In the genomic region with DNA sequence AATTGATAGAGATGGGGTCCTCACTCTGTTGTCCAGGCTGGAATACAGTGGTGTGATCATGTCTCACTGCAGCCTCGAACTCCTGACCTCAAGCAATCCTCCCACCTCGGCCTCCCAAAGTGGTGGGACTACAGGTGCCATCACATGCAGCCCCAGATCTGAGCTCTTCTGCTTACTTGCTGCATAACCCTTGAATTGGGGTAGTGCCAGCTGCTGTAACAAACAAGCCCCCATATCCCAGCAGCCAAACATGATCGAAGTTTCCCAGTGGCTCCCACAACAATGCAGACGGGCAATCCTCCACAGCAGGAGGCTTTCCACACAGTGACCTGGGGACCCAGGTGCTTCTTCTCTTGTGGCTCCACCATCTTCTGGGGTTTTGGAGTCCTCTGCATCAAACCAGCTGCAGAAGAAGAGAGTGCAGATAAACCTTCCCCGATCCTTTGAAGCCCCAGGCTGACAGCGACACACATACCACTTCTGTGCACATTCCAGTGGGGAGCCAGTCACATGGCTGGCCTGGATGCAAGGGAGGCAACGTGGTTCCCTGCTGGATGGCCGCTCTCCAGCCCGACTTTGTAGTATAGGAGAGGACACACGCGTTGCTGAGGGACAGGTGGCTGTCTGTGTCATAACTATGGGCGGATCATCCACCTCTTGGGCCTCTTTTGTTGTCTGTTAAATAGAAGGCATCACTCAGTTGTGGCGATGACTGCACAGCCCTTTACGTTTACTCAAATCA, we compare ENCODE assay signal across 12 cellular contexts. TPM values are rescaled to one million over a fixed set of nuclear protein-coding genes. Genes with fewer than 3 reads are reported as not detected.
A peak's percentile ranks its signal among the peaks of the same experiment; 100 is the strongest.
DNase-seq lines count a peak whose midpoint lies in the region; ATAC-seq and TF ChIP-seq lines count a peak whose summit lies in the region.
"Had no signal": no experiment of that assay in that cellular context is flagged by ENCODE, and none has a peak within 500 bp of the region (broad histone marks: within the 10 kb centered on the region; RNA-seq: fewer than 3 reads in every experiment).

No MANE protein-coding gene starts in this region.

- peak; percentile 77 for ATAC-seq in Right ventricle myocardium superior (ENCODE audit: poor library complexity)
- ATAC-seq in activated CD8-positive, alpha-beta T cell treated with anti-CD3 and anti-CD28 coated beads for 36 hours: peak; percentile 17

- DNase-seq in Right ventricle myocardium superior (peak; percentile 50), cardiac septum (ENCODE audit: low spot score) (no peak), left ventricle myocardium inferior (peak; percentile 49), GDM1 (lab: John Stamatoyannopoulos, UW) (no peak), NCI-H774 (lab: John Stamatoyannopoulos, UW) (no peak), CD14-positive monocyte (ENCODE audit: low spot score) (no peak)
- DNase-seq in activated CD8-positive, alpha-beta T cell treated with anti-CD3 and anti-CD28 coated beads for 36 hours: peak; percentile 58
- DNase-seq: endodermal cell, NCI-H1436, SIG-M5 had no signal

- H3K4me1 Mint-ChIP-seq in activated CD8-positive, alpha-beta T cell treated with anti-CD3 and anti-CD28 coated beads for 36 hours (ENCODE audit: low read depth): peaks cover 63% of the 10 kb centered on the region
- H3K4me1 Mint-ChIP-seq in CD14-positive monocyte: peaks cover 6% of the 10 kb centered on the region
- H3K4me1 Mint-ChIP-seq: endodermal cell had no signal

- peaks cover 5% of the 10 kb centered on the region for H3K27me3 ChIP-seq in left ventricle myocardium inferior (ENCODE audit: low read depth)

- H3K27ac ChIP-seq in left ventricle myocardium inferior (replicated peaks): no peak overlapping the region

- H3K27ac Mint-ChIP-seq in activated CD8-positive, alpha-beta T cell treated with anti-CD3 and anti-CD28 coated beads for 36 hours: peak overlapping the region; percentile 96
- peak overlapping the region in 1 of 7 donors; percentile 3 for H3K27ac Mint-ChIP-seq in CD14-positive monocyte
- H3K27ac Mint-ChIP-seq: endodermal cell had no signal

- POLR2A ChIA-PET in activated CD8-positive, alpha-beta T cell treated with anti-CD3 and anti-CD28 coated beads for 36 hours (lab: Charles Lee): interaction anchor here (0.8 to 4.7 kb wide), 5 partner anchors 9 to 28 kb away, joined by 3 to 30 read pairs (median 4); partner anchors contain the start of gene SBK1

- peaks cover 21% of the 10 kb centered on the region for H3K4me1 ChIP-seq in left ventricle myocardium inferior

- peaks cover 9% of the 10 kb centered on the region for H3K9me3 Mint-ChIP-seq in activated CD8-positive, alpha-beta T cell treated with anti-CD3 and anti-CD28 coated beads for 36 hours
- H3K9me3 Mint-ChIP-seq in CD14-positive monocyte: peaks cover 0 to 7% (median 0%) of the 10 kb centered on the region in 7 donors
- H3K9me3 Mint-ChIP-seq: endodermal cell had no signal

- peaks cover 14% of the 10 kb centered on the region for H3K36me3 Mint-ChIP-seq in activated CD8-positive, alpha-beta T cell treated with anti-CD3 and anti-CD28 coated beads for 36 hours (ENCODE audit: low read depth)
- no peaks in the 10 kb centered on the region for H3K36me3 Mint-ChIP-seq in CD14-positive monocyte

- TF ChIP-seq CTCF in activated CD8-positive, alpha-beta T cell treated with anti-CD3 and anti-CD28 coated beads for 36 hours (IDR thresholded peaks at IDR 0.05): no peak
- TF ChIP-seq CTCF in left ventricle myocardium inferior (IDR thresholded peaks at IDR 0.05; ENCODE audit: borderline replicate concordance) (no peak), CD14-positive monocyte (IDR thresholded peaks at IDR 0.05) (no peak)

- H3K9me3 ChIP-seq in left ventricle myocardium inferior (replicated peaks): no peaks in the 10 kb centered on the region

- H3K4me3 ChIP-seq in left ventricle myocardium inferior: no peak overlapping the region

- CTCF ChIA-PET in activated CD8-positive, alpha-beta T cell treated with anti-CD3 and anti-CD28 coated beads for 36 hours (lab: Charles Lee): interaction anchor here (1.3 to 2.7 kb wide), 6 partner anchors 8 to 31 kb away, joined by 3 to 26 read pairs (median 3); partner anchors contain the start of gene SBK1

- no peak overlapping the region for H3K4me3 Mint-ChIP-seq in activated CD8-positive, alpha-beta T cell treated with anti-CD3 and anti-CD28 coated beads for 36 hours
- H3K4me3 Mint-ChIP-seq in CD14-positive monocyte: no peak overlapping the region
- H3K4me3 Mint-ChIP-seq: endodermal cell had no signal

- H3K27me3 Mint-ChIP-seq in activated CD8-positive, alpha-beta T cell treated with anti-CD3 and anti-CD28 coated beads for 36 hours: no peaks in the 10 kb centered on the region
- H3K27me3 Mint-ChIP-seq in CD14-positive monocyte (ENCODE audit: low read depth in 3 of 3): peaks cover 2 to 3% (median 2%) of the 10 kb centered on the region in 3 donors

- intact Hi-C loops in Right ventricle myocardium superior (cut with DNase I): no loop called here
- intact Hi-C loops in cardiac septum (cut with DNase I): no loop called here
- intact Hi-C loops in activated CD8-positive, alpha-beta T cell treated with anti-CD3 and anti-CD28 coated beads for 36 hours (cut with micrococcal nuclease): loop anchor here (1.0 to 5.0 kb wide), 2 partner anchors 16 to 52 kb away; no protein-coding TSS in a partner anchor
- intact Hi-C loops in left ventricle myocardium inferior (cut with micrococcal nuclease): no loop called here
- intact Hi-C loops in CD14-positive monocyte (cut with micrococcal nuclease): no loop called here

- no peaks in the 10 kb centered on the region for H3K36me3 ChIP-seq in left ventricle myocardium inferior

RNA-seq across cellular contexts. Expression of gene SBK1, which starts 16.6 kb away (rescaled TPM):
- total RNA-seq in Right ventricle myocardium superior: 2.0 TPM
- 1.9 TPM for total RNA-seq in cardiac septum
- total RNA-seq in activated CD8-positive, alpha-beta T cell treated with anti-CD3 and anti-CD28 coated beads for 36 hours: 10 to 100 TPM; 35.3 to 35.9 TPM
- total RNA-seq in left ventricle myocardium inferior: 2.3 TPM
- under 1 TPM in 1 of 2 donors, not detected in 1; 0.04 TPM for polyA plus RNA-seq in CD14-positive monocyte

RNA-seq across cellular contexts. Expression of gene NPIPB6, which starts 54.3 kb away (rescaled TPM):
- 0.48 TPM for total RNA-seq in Right ventricle myocardium superior
- not detected for total RNA-seq in cardiac septum
- total RNA-seq in activated CD8-positive, alpha-beta T cell treated with anti-CD3 and anti-CD28 coated beads for 36 hours: under 1 TPM in 1 of 2 experiments, not detected in 1; 0.52 TPM
- 1.1 TPM for total RNA-seq in left ventricle myocardium inferior
- polyA plus RNA-seq in CD14-positive monocyte: under 1 TPM; 0.16 to 0.17 TPM
- total RNA-seq: pulmonary artery endothelial cell had no signal
- polyA plus RNA-seq: liver had no signal

Comparison
In these comparisons a context has a peak if more than half of its experiments do, and no peak if none do; other contexts are left out.
1. DNase-seq: peak in Right ventricle myocardium superior (single experiment), activated CD8-positive, alpha-beta T cell treated with anti-CD3 and anti-CD28 coated beads for 36 hours (single experiment) and left ventricle myocardium inferior (single experiment); none in cardiac septum (single experiment), GDM1 (single experiment), NCI-H774 (single experiment) and CD14-positive monocyte (single experiment).
2. RNA of gene SBK1, which starts 16.6 kb away (total RNA-seq): 35.3 to 35.9 TPM in activated CD8-positive, alpha-beta T cell treated with anti-CD3 and anti-CD28 coated beads for 36 hours; 2.3 TPM in left ventricle myocardium inferior (single experiment), 2.0 TPM in Right ventricle myocardium superior (single experiment) and 1.9 TPM in cardiac septum (single experiment); every median in the first group is over 10 times any median in the second.